In genomic region chr2:25493207-25493606, GRCh38 we compare ENCODE assay signal across 32 cellular contexts.
"Had no signal": no experiment of that assay in that cellular context is flagged by ENCODE, and none has a peak within 500 bp of the region (broad histone marks: within the 10 kb centered on the region; RNA-seq: fewer than 3 reads in every experiment).

No MANE protein-coding gene starts in this region.

- H3K4me1 Mint-ChIP-seq: activated naive CD4-positive, alpha-beta T cell treated with anti-CD3 and anti-CD28 coated beads, Interleukin-2, amount 50 U/mL, for 24 hours had no signal

- H3K9me3 Mint-ChIP-seq: activated B cell treated with CpG ODN at 0.5 μM for 24 hours; activated CD4-positive, alpha-beta memory T cell treated with anti-CD3 and anti-CD28 coated beads, Interleukin-2, amount 10 ng/mL, durations not matched to agents 7 days and 5 days; activated CD4-positive, alpha-beta T cell treated with anti-CD3 and anti-CD28 coated beads, Interleukin-2, amount 10 ng/mL, durations not matched to agents 7 days and 5 days; activated naive CD4-positive, alpha-beta T cell treated with anti-CD3 and anti-CD28 coated beads, Interleukin-2, amount 10 ng/mL, durations not matched to agents 7 days and 5 days; activated naive CD4-positive, alpha-beta T cell treated with anti-CD3 and anti-CD28 coated beads, Interleukin-2, amount 50 U/mL, for 24 hours; activated naive CD8-positive, alpha-beta T cell treated with anti-CD3 and anti-CD28 coated beads, Interleukin-2, amount 10 ng/mL, durations not matched to agents 7 days and 5 days; activated naive CD8-positive, alpha-beta T cell treated with anti-CD3 and anti-CD28 coated beads, Interleukin-2, amount 50 U/mL, for 24 hours; activated T-cell treated with anti-CD3 and anti-CD28 coated beads, Interleukin-2, amount 50 U/mL, for 24 hours; activated T-helper 2 cell treated with anti-CD3 and anti-CD28 coated beads, Interferon-gamma antibody, Interleukin-2, Interleukin-4, amounts not matched to agents 10 μg/mL and 5 μg/mL and 100 μg/mL, durations not matched to agents 14 hours and 24 hours and 36 hours; T-cell had no signal

- DNase-seq: activated B cell treated with CpG ODN at 0.5 μM for 24 hours; activated CD4-positive, alpha-beta memory T cell treated with anti-CD3 and anti-CD28 coated beads, Interleukin-2, amount 10 ng/mL, durations not matched to agents 7 days and 5 days; activated CD4-positive, alpha-beta T cell treated with anti-CD3 and anti-CD28 coated beads for 36 hours; activated CD4-positive, alpha-beta T cell treated with anti-CD3 and anti-CD28 coated beads for 48 hours; activated CD4-positive, alpha-beta T cell treated with anti-CD3 and anti-CD28 coated beads, Interleukin-2, amount 10 ng/mL, durations not matched to agents 7 days and 5 days; activated CD4-positive, alpha-beta T cell treated with anti-CD3 and anti-CD28 coated beads, Interleukin-2, amount 50 U/mL, for 48 hours; activated CD4-positive, CD25-positive, alpha-beta regulatory T cell treated with anti-CD3 and anti-CD28 coated beads, Interleukin-2, amount 50 U/mL, for 72 hours; activated CD8-positive, alpha-beta memory T cell treated with anti-CD3 and anti-CD28 coated beads for 24 hours; activated CD8-positive, alpha-beta memory T cell treated with anti-CD3 and anti-CD28 coated beads, Interleukin-2, amount 10 ng/mL, durations not matched to agents 7 days and 5 days; activated CD8-positive, alpha-beta memory T cell treated with anti-CD3 and anti-CD28 coated beads, Interleukin-2, amount 50 U/mL, for 48 hours; activated effector memory CD4-positive, alpha-beta T cell treated with Interleukin-2 at 50 U/mL for 16 hours; activated gamma-delta T cell; activated naive CD4-positive, alpha-beta T cell treated with anti-CD3 and anti-CD28 coated beads, Interleukin-2, amount 10 ng/mL, durations not matched to agents 7 days and 5 days; activated naive CD4-positive, alpha-beta T cell treated with Interleukin-2 at 50 U/mL for 16 hours; activated naive CD8-positive, alpha-beta T cell treated with anti-CD3 and anti-CD28 coated beads, Interleukin-2, amount 10 ng/mL, durations not matched to agents 7 days and 5 days; activated naive CD8-positive, alpha-beta T cell treated with anti-CD3 and anti-CD28 coated beads, Interleukin-2, amount 50 U/mL, for 24 hours; activated T-cell treated with anti-CD3 and anti-CD28 coated beads, Interleukin-2, amount 50 U/mL, for 24 hours; activated T-cell treated with anti-CD3 and anti-CD28 coated beads, Interleukin-2, amount 50 U/mL, for 48 hours; amygdala; anterior cingulate cortex; body of pancreas; brain microvascular endothelial cell; central memory CD4-positive, alpha-beta T cell; T-cell; T-helper 17 cell had no signal

- H3K9me3 ChIP-seq: ascending aorta, body of pancreas, breast epithelium had no signal

- H3K36me3 Mint-ChIP-seq: activated naive CD4-positive, alpha-beta T cell treated with anti-CD3 and anti-CD28 coated beads, Interleukin-2, amount 10 ng/mL, durations not matched to agents 7 days and 5 days; activated naive CD4-positive, alpha-beta T cell treated with anti-CD3 and anti-CD28 coated beads, Interleukin-2, amount 50 U/mL, for 24 hours had no signal

- H3K4me1 ChIP-seq: body of pancreas, breast epithelium had no signal

- H3K4me3 Mint-ChIP-seq: activated B cell treated with CpG ODN at 0.5 μM for 24 hours; activated CD4-positive, alpha-beta memory T cell treated with anti-CD3 and anti-CD28 coated beads, Interleukin-2, amount 10 ng/mL, durations not matched to agents 7 days and 5 days; activated CD4-positive, alpha-beta T cell treated with anti-CD3 and anti-CD28 coated beads for 36 hours; activated CD4-positive, alpha-beta T cell treated with anti-CD3 and anti-CD28 coated beads, Interleukin-2, amount 10 ng/mL, durations not matched to agents 7 days and 5 days; activated CD8-positive, alpha-beta memory T cell treated with anti-CD3 and anti-CD28 coated beads, Interleukin-2, amount 10 ng/mL, durations not matched to agents 7 days and 5 days; activated naive CD4-positive, alpha-beta T cell treated with anti-CD3 and anti-CD28 coated beads, Interleukin-2, amount 10 ng/mL, durations not matched to agents 7 days and 5 days; activated naive CD4-positive, alpha-beta T cell treated with anti-CD3 and anti-CD28 coated beads, Interleukin-2, amount 50 U/mL, for 24 hours; activated naive CD8-positive, alpha-beta T cell; activated naive CD8-positive, alpha-beta T cell treated with anti-CD3 and anti-CD28 coated beads, Interleukin-2, amount 10 ng/mL, durations not matched to agents 7 days and 5 days; activated naive CD8-positive, alpha-beta T cell treated with anti-CD3 and anti-CD28 coated beads, Interleukin-2, amount 50 U/mL, for 24 hours; activated T-cell treated with anti-CD3 and anti-CD28 coated beads, Interleukin-2, amount 50 U/mL, for 24 hours; T-cell; T-helper 17 cell had no signal

- ATAC-seq: activated CD4-positive, alpha-beta T cell treated with anti-CD3 and anti-CD28 coated beads for 36 hours; activated CD8-positive, alpha-beta memory T cell treated with anti-CD3 and anti-CD28 coated beads, Interleukin-2, amount 10 ng/mL, durations not matched to agents 7 days and 5 days; activated naive CD8-positive, alpha-beta T cell treated with anti-CD3 and anti-CD28 coated beads, Interleukin-2, amount 50 U/mL, for 24 hours; body of pancreas; T-cell; T-helper 17 cell had no signal

- H3K36me3 ChIP-seq: ascending aorta, brain microvascular endothelial cell, breast epithelium had no signal

- FAIRE-seq: TTC549 had no signal

- H3K27me3 ChIP-seq: ascending aorta, body of pancreas, brain microvascular endothelial cell, breast epithelium had no signal

- H3K27ac ChIP-seq: ascending aorta, body of pancreas, brain microvascular endothelial cell, breast epithelium, VCaP had no signal

- H3K27ac Mint-ChIP-seq: activated B cell treated with CpG ODN at 0.5 μM for 24 hours; activated CD4-positive, alpha-beta memory T cell treated with anti-CD3 and anti-CD28 coated beads, Interleukin-2, amount 10 ng/mL, durations not matched to agents 7 days and 5 days; activated CD4-positive, alpha-beta T cell treated with anti-CD3 and anti-CD28 coated beads for 36 hours; activated CD4-positive, alpha-beta T cell treated with anti-CD3 and anti-CD28 coated beads, Interleukin-2, amount 10 ng/mL, durations not matched to agents 7 days and 5 days; activated CD8-positive, alpha-beta memory T cell treated with anti-CD3 and anti-CD28 coated beads, Interleukin-2, amount 10 ng/mL, durations not matched to agents 7 days and 5 days; activated naive CD4-positive, alpha-beta T cell treated with anti-CD3 and anti-CD28 coated beads, Interleukin-2, amount 10 ng/mL, durations not matched to agents 7 days and 5 days; activated naive CD4-positive, alpha-beta T cell treated with anti-CD3 and anti-CD28 coated beads, Interleukin-2, amount 50 U/mL, for 24 hours; activated naive CD8-positive, alpha-beta T cell; activated naive CD8-positive, alpha-beta T cell treated with anti-CD3 and anti-CD28 coated beads, Interleukin-2, amount 10 ng/mL, durations not matched to agents 7 days and 5 days; activated naive CD8-positive, alpha-beta T cell treated with anti-CD3 and anti-CD28 coated beads, Interleukin-2, amount 50 U/mL, for 24 hours; activated T-cell treated with anti-CD3 and anti-CD28 coated beads, Interleukin-2, amount 50 U/mL, for 24 hours; activated T-helper 2 cell treated with anti-CD3 and anti-CD28 coated beads, Interferon-gamma antibody, Interleukin-2, Interleukin-4, amounts not matched to agents 10 μg/mL and 5 μg/mL and 100 μg/mL, durations not matched to agents 14 hours and 24 hours and 36 hours; T-cell; T-helper 17 cell had no signal

- H3K27me3 Mint-ChIP-seq: activated B cell treated with CpG ODN at 0.5 μM for 24 hours; activated CD4-positive, alpha-beta memory T cell treated with anti-CD3 and anti-CD28 coated beads, Interleukin-2, amount 10 ng/mL, durations not matched to agents 7 days and 5 days; activated CD4-positive, alpha-beta T cell treated with anti-CD3 and anti-CD28 coated beads for 36 hours; activated CD4-positive, alpha-beta T cell treated with anti-CD3 and anti-CD28 coated beads, Interleukin-2, amount 10 ng/mL, durations not matched to agents 7 days and 5 days; activated CD8-positive, alpha-beta memory T cell treated with anti-CD3 and anti-CD28 coated beads, Interleukin-2, amount 10 ng/mL, durations not matched to agents 7 days and 5 days; activated naive CD4-positive, alpha-beta T cell treated with anti-CD3 and anti-CD28 coated beads, Interleukin-2, amount 10 ng/mL, durations not matched to agents 7 days and 5 days; activated naive CD4-positive, alpha-beta T cell treated with anti-CD3 and anti-CD28 coated beads, Interleukin-2, amount 50 U/mL, for 24 hours; activated naive CD8-positive, alpha-beta T cell; activated naive CD8-positive, alpha-beta T cell treated with anti-CD3 and anti-CD28 coated beads, Interleukin-2, amount 10 ng/mL, durations not matched to agents 7 days and 5 days; activated naive CD8-positive, alpha-beta T cell treated with anti-CD3 and anti-CD28 coated beads, Interleukin-2, amount 50 U/mL, for 24 hours; activated T-cell treated with anti-CD3 and anti-CD28 coated beads, Interleukin-2, amount 50 U/mL, for 24 hours; T-cell; T-helper 17 cell had no signal

- H3K4me3 ChIP-seq: ascending aorta, body of pancreas, breast epithelium had no signal
